In genomic region chr10:5812283-5813090, GRCh38 we compare ENCODE assay signal across 8 cellular contexts. TPM values are rescaled to one million over a fixed set of nuclear protein-coding genes. Genes with fewer than 3 reads are reported as not detected.
A peak's percentile ranks its signal among the peaks of the same experiment; 100 is the strongest.
DNase-seq lines count a peak whose midpoint lies in the region; ATAC-seq and TF ChIP-seq lines count a peak whose summit lies in the region.

No MANE protein-coding gene starts in this region.

- peaks cover 68% of the 10 kb centered on the region for H3K4me1 Mint-ChIP-seq in activated naive CD8-positive, alpha-beta T cell (ENCODE audit: low read depth)

- peak overlapping the region; percentile 91 for H2AK5ac ChIP-seq in trophoblast cell (ENCODE audit: low read length)

- peak overlapping the region; percentile 94 for H4K8ac ChIP-seq in trophoblast cell (ENCODE audit: low read depth, low read length)

- H3K4me3 Mint-ChIP-seq in activated naive CD8-positive, alpha-beta T cell = peak overlapping the region; percentile 97

- peak overlapping the region; percentile 65 for H3K27ac ChIP-seq in Panc1 (ENCODE audit: low read length)
- H3K27ac ChIP-seq in trophoblast cell (ENCODE audit: low read depth, low read length) = peak overlapping the region; percentile 91

- CTCF ChIA-PET in Panc1 (lab: Charles Lee) = no interaction called here

- H3K9me3 Mint-ChIP-seq in activated naive CD8-positive, alpha-beta T cell (ENCODE audit: low read depth) = no peaks in the 10 kb centered on the region

- H3K4ac ChIP-seq in trophoblast cell (ENCODE audit: low read depth, low read length) = peak overlapping the region; percentile 91

- H3K27me3 ChIP-seq in Panc1 (ENCODE audit: control insufficient read depth, insufficient read depth, low read length) (no peaks in the 10 kb centered on the region), trophoblast cell (ENCODE audit: insufficient read depth, low read length) (no peaks in the 10 kb centered on the region)

- H3K4me1 ChIP-seq in Panc1 (ENCODE audit: control insufficient read depth, insufficient read depth, low read length) (peaks cover 15% of the 10 kb centered on the region; the same call in 1 of the 2 replicates), trophoblast cell (ENCODE audit: control insufficient read depth in 1 of 2, insufficient read depth in 2 of 2, low read length in 2 of 2) (peaks cover 0 to 9% of the 10 kb centered on the region in 2 experiments)

- H3K4me3 ChIP-seq in Panc1 (ENCODE audit: low read depth in 2 of 2, low read length in 2 of 2) (peak overlapping the region; percentile 64 to 90), trophoblast cell (ENCODE audit: low read depth, low read length) (peak overlapping the region; percentile 96)

- peaks cover 11% of the 10 kb centered on the region for H3K36me3 Mint-ChIP-seq in activated naive CD8-positive, alpha-beta T cell

- peak; percentile 24 for ATAC-seq in HG02981 (IDR thresholded peaks at IDR 0.05; ENCODE audit: unreplicated experiment)
- peak; percentile 68 for ATAC-seq in Panc1

- H3K18ac ChIP-seq in trophoblast cell (ENCODE audit: low read length) = peak overlapping the region; percentile 98

- peak overlapping the region; percentile 97 for H3K14ac ChIP-seq in trophoblast cell (ENCODE audit: low read length)

- H4K91ac ChIP-seq in trophoblast cell (ENCODE audit: low read depth, low read length) = peak overlapping the region; percentile 96

- DNase-seq in NCI-H82 (lab: John Stamatoyannopoulos, UW) (peak; percentile 52), NCI-H82 treated with DMSO at 0.1 percent for 48 hours (lab: John Stamatoyannopoulos, UW; ENCODE audit: unreplicated experiment) (no peak), Panc1 (ENCODE audit: low read depth, low spot score) (no peak), cardiac septum (ENCODE audit: low spot score) (peak; percentile 80), trophoblast cell (peak; percentile 22 to 46), GDM1 (lab: John Stamatoyannopoulos, UW) (no peak)

- H2BK12ac ChIP-seq in trophoblast cell (ENCODE audit: low read length) = no peak overlapping the region

- peak overlapping the region; percentile 65 for H3K4me2 ChIP-seq in trophoblast cell (ENCODE audit: low read length)

- peak overlapping the region; percentile 91 for H2BK5ac ChIP-seq in trophoblast cell (ENCODE audit: low read depth, low read length, poor library complexity)

- H3K9me3 ChIP-seq in Panc1 (ENCODE audit: control insufficient read depth, insufficient read depth, low read depth, low read length) = no peaks in the 10 kb centered on the region
- H3K9me3 ChIP-seq in trophoblast cell (ENCODE audit: insufficient read depth, low read depth, low read length) = no peaks in the 10 kb centered on the region

- no peaks in the 10 kb centered on the region for H3K27me3 Mint-ChIP-seq in activated naive CD8-positive, alpha-beta T cell

- no peak for TF ChIP-seq CTCF in Panc1 (IDR thresholded peaks at IDR 0.05)

- in situ Hi-C loops in Panc1 (cut with HindIII; ENCODE audit: low pct_unique_long_range_greater_than_20kb, low sequenced_read_pairs) = no loop called here

- peak overlapping the region; percentile 79 for H2BK120ac ChIP-seq in trophoblast cell (ENCODE audit: insufficient read depth, low read length, poor library complexity)

- intact Hi-C loops in Panc1 (cut with micrococcal nuclease; ENCODE audit: unreplicated experiment) = loop anchor here (5.0 kb wide), 1 partner anchor 60 kb away; no protein-coding TSS in a partner anchor
- intact Hi-C loops in cardiac septum (cut with DNase I) = loop anchor here (1.0 to 5.0 kb wide), 3 partner anchors 60 to 128 kb away; partner anchors contain the start of genes ANKRD16 and TASOR2

- H3K9ac ChIP-seq in trophoblast cell (ENCODE audit: low read length) = peak overlapping the region; percentile 90

- POLR2A ChIA-PET in Panc1 (lab: Charles Lee) = no interaction called here

- H3K23ac ChIP-seq in trophoblast cell (ENCODE audit: low read length) = no peak overlapping the region

- H3K79me1 ChIP-seq in trophoblast cell (ENCODE audit: low read length) = peaks cover 12% of the 10 kb centered on the region

- H4K12ac ChIP-seq in trophoblast cell (ENCODE audit: low read depth, low read length) = peak overlapping the region; percentile 94

- no CpG with 5 or more reads among the region's 49 CpGs for WGBS in trophoblast cell (ENCODE audit: extremely low coverage, insufficient coverage, insufficient read length)

- H3K36me3 ChIP-seq in Panc1 (ENCODE audit: control insufficient read depth, insufficient read depth, low read length) = peaks cover 3% of the 10 kb centered on the region
- peaks cover 7% of the 10 kb centered on the region in 2 experiments for H3K36me3 ChIP-seq in trophoblast cell (ENCODE audit: control insufficient read depth in 1 of 2, insufficient read depth in 2 of 2, low read length in 2 of 2)

- peak overlapping the region; percentile 90 for H3K27ac Mint-ChIP-seq in activated naive CD8-positive, alpha-beta T cell

- BruUV-seq in Panc1 (replicated peaks; lab: Mats Ljungman, UMichigan) = no TSS peak

- H2AFZ ChIP-seq in trophoblast cell (ENCODE audit: insufficient read depth, low read length, poor library complexity) = peak overlapping the region; percentile 81

- H3K79me2 ChIP-seq in trophoblast cell (ENCODE audit: control insufficient read depth, insufficient read depth, low read length, poor library complexity) = peaks cover 23% of the 10 kb centered on the region

RNA-seq across cellular contexts. Expression of gene GDI2, which starts 0.7 kb away (rescaled TPM):
- total RNA-seq in Panc1 (2021; ENCODE audit: unreplicated experiment) = 130 TPM
- 85.0 TPM for polyA plus RNA-seq in Panc1 (2012; ENCODE audit: insufficient read length)
- total RNA-seq in cardiac septum = 107 TPM
- polyA plus RNA-seq in trophoblast cell (2013) = 222 and 226 TPM in 2 replicates

Comparison
In these comparisons a context has a peak if more than half of its experiments do, and no peak if none do; other contexts are left out.
1. DNase-seq: peak in NCI-H82 (single experiment), cardiac septum (single experiment) and trophoblast cell (2 of 2); none in NCI-H82 treated with DMSO at 0.1 percent for 48 hours (single experiment), Panc1 (single experiment) and GDM1 (single experiment).